Comparison of ENCODE assay signal across 1 cellular context in the genomic region with DNA sequence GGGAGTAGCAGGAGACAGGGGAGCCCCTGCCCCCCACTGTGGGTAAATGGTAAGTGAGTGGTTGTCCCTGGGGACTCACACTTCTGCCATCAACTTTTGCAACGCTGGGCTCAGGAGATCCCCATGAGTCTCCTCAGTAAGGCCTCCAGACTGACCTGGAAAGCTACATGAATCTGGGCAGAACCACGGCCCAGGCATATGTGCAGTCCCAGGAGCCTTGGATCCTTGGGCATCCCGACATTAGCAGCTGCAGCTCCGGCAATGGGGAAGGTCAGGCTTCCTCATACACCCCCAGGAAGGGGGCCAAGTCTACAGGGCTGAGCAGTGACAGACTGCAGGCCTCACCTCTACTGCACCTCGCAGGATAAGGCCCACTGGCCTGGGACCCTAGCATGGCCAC.
TF ChIP-seq lines count a peak whose summit lies in the region.

No MANE protein-coding gene starts in this region.

TF ChIP-seq in IMR-90, 13 proteins besides CTCF, POLR2A, EP300 and RAD21 (continued from another document):
- TF ChIP-seq CEBPB (IDR thresholded peaks at IDR 0.05; ENCODE audit: low read depth, low read length) (no peak), CHD1 (IDR thresholded peaks at IDR 0.05; ENCODE audit: low read depth, low read length) (no peak)
- TF ChIP-seq, protein P1, sequence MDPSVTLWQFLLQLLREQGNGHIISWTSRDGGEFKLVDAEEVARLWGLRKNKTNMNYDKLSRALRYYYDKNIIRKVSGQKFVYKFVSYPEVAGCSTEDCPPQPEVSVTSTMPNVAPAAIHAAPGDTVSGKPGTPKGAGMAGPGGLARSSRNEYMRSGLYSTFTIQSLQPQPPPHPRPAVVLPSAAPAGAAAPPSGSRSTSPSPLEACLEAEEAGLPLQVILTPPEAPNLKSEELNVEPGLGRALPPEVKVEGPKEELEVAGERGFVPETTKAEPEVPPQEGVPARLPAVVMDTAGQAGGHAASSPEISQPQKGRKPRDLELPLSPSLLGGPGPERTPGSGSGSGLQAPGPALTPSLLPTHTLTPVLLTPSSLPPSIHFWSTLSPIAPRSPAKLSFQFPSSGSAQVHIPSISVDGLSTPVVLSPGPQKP (IDR thresholded peaks at IDR 0.05; ENCODE audit: borderline replicate concordance, low read depth, low read length): no peak
